Comparison of ENCODE assay signal across 13 cellular contexts in the genomic region with DNA sequence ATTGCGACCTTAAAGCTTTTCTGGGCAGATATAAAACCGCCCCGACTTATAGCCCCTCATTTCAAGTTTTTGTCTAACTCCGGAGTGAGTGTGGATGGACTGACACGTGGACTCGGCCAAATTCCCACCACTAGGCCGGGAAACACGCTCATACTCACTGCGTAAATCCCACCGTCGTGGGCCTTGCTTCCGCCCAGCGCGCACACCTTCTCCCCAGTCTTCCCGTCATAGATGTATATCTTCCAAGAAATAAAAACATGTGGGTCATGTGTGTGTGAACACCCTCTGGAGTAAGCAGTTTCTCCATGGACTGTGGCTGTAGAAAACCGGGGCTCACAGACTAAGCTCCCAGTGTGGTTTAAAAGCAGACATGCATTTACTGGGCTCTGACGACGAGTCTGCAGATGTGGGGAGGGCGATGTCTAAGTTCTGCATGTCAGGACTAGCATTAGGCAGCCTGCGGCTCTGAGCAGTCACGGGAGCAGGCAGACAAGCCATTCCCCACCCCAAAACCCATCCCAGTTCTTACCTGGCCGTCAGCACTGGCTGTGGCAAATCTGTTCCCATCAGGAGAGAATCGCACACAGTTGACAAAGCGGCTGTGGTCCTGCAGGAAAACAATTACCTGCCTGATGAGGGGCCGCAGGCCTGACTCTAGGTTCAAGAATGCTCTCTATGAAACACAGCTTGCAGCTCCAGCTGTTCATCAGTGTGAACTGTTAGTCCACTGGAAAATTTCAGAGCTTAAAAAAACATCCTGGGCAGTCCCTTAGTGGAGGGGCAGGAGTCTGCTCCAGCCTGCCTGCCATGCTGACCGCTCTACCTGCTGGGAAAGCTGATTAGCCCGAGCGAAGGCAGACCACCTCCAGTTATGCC. TPM values are rescaled to one million over a fixed set of nuclear protein-coding genes. Genes with fewer than 3 reads are reported as not detected.
DNase-seq lines count a peak whose midpoint lies in the region; ATAC-seq, FAIRE-seq and TF ChIP-seq lines count a peak whose summit lies in the region.
"Had no signal": no experiment of that assay in that cellular context is flagged by ENCODE, and none has a peak within 500 bp of the region (broad histone marks: within the 10 kb centered on the region; RNA-seq: fewer than 3 reads in every experiment).

No MANE protein-coding gene starts in this region.

- BruUV-seq in endothelial cell of umbilical vein (replicated peaks; lab: Mats Ljungman, UMichigan), result TSS peak; percentile 13

- H3K9ac ChIP-seq in BLaER1 (no peak overlapping the region), endothelial cell of umbilical vein (replicated peaks; ENCODE audit: extremely low read depth, insufficient read depth, low read length) (no peak overlapping the region)

- dilution Hi-C loops in endothelial cell of umbilical vein (cut with MboI; ENCODE audit: extremely low pct_ligation_motif_present, low sequenced_read_pairs), result no loop called here

- no peak for ATAC-seq in GM18520 (IDR thresholded peaks at IDR 0.05; ENCODE audit: unreplicated experiment)
- ATAC-seq in GM19023 (IDR thresholded peaks at IDR 0.05; ENCODE audit: unreplicated experiment), result no peak

- DNase-seq in endothelial cell of umbilical vein (ENCODE audit: low read depth, low spot score), result no peak
- DNase-seq in osteoblast (ENCODE audit: insufficient read length, low spot score, missing footprints), result peak; percentile 50
- DNase-seq in suprapubic skin (ENCODE audit: low spot score in 2 of 2), result no peak
- no peak for DNase-seq in islet precursor cell
- DNase-seq: GDM1, NCI-H1436 treated with DMSO at 0.1 percent for 48 hours, NCI-H446 treated with DMSO at 0.1 percent for 48 hours, occipital lobe had no signal

- H3K27ac ChIP-seq in BLaER1 (peak overlapping the region; percentile 8; the same call in 1 of the 2 replicates), HEK293 (ENCODE audit: extremely low read depth, low read depth, low read length) (no peak overlapping the region), endothelial cell of umbilical vein (ENCODE audit: insufficient read depth, low read depth, low read length) (peak overlapping the region; percentile 43), osteoblast (ENCODE audit: low read depth, low read length) (no peak overlapping the region), suprapubic skin (no peak overlapping the region)

- 0 out of 2 replicates have a peak overlapping the region, but pooled peaks have one; percentile 97 for H3K4me2 ChIP-seq in BLaER1
- no peak overlapping the region for H3K4me2 ChIP-seq in endothelial cell of umbilical vein (ENCODE audit: insufficient read depth, low read length)
- H3K4me2 ChIP-seq in osteoblast (ENCODE audit: insufficient read depth, low read length), result no peak overlapping the region

- no peak for TF ChIP-seq EP300 in suprapubic skin (IDR thresholded peaks at IDR 0.05)

- CTCF ChIA-PET in HEK293 (lab: Yijun Ruan, JAX) (interaction anchor here (0.5 to 0.6 kb wide), 2 partner anchors 322 to 663 kb away, joined by 3 to 6 read pairs; no protein-coding TSS in a partner anchor), endothelial cell of umbilical vein (lab: Charles Lee) (interaction anchor here (0.9 to 3.2 kb wide), 11 partner anchors 9 to 69 kb away, joined by 3 to 40 read pairs (median 4); a partner anchor contains a TSS)

- TF ChIP-seq POLR2A in endothelial cell of umbilical vein (IDR thresholded peaks at IDR 0.05; ENCODE audit: low read depth, low read length) (no peak), suprapubic skin (IDR thresholded peaks at IDR 0.05) (no peak)

- POLR2A ChIA-PET in HEK293 (lab: Yijun Ruan, JAX), result interaction anchor here (0.5 kb wide), 1 partner anchor 15 kb away, joined by 3 read pairs; no protein-coding TSS in a partner anchor
- POLR2A ChIA-PET in endothelial cell of umbilical vein (lab: Charles Lee), result interaction anchor here (0.8 to 2.0 kb wide), 2 partner anchors 18 to 29 kb away, joined by 3 to 10 read pairs; a partner anchor contains a TSS

- no peaks in the 10 kb centered on the region for H3K27me3 ChIP-seq in BLaER1
- no peaks in the 10 kb centered on the region for H3K27me3 ChIP-seq in endothelial cell of umbilical vein (ENCODE audit: control insufficient read depth in 2 of 2, insufficient read depth in 2 of 2, low read length in 2 of 2)
- H3K27me3 ChIP-seq in osteoblast (ENCODE audit: insufficient read depth, low read length), result no peaks in the 10 kb centered on the region
- no peaks in the 10 kb centered on the region for H3K27me3 ChIP-seq in suprapubic skin

- H3K36me3 ChIP-seq in BLaER1 (peaks cover 92% of the 10 kb centered on the region), HEK293 (ENCODE audit: control insufficient read depth in 2 of 2, insufficient read depth in 1 of 2, low read length in 2 of 2) (peaks cover 0 to 99% of the 10 kb centered on the region in 2 experiments; a peak in 1 of 3 replicates), endothelial cell of umbilical vein (ENCODE audit: control insufficient read depth in 2 of 2, extremely low read depth in 1 of 2, insufficient read depth in 2 of 2, low read length in 2 of 2) (peaks cover 30 to 82% of the 10 kb centered on the region in 2 experiments), osteoblast (ENCODE audit: insufficient read depth, low read length) (peaks cover 96% of the 10 kb centered on the region), suprapubic skin (peaks cover 86% of the 10 kb centered on the region)

- peaks cover 86% of the 10 kb centered on the region for H4K20me1 ChIP-seq in BLaER1
- H4K20me1 ChIP-seq in endothelial cell of umbilical vein (replicated peaks; ENCODE audit: control insufficient read depth, extremely low read depth, insufficient read depth, low read length), result no peaks in the 10 kb centered on the region
- H4K20me1 ChIP-seq in osteoblast (ENCODE audit: insufficient read depth, low read length), result peaks cover 79% of the 10 kb centered on the region

- FAIRE-seq in endothelial cell of umbilical vein (lab: Jason Lieb, UNC), result no peak
- FAIRE-seq: D721Med had no signal

- H3K79me2 ChIP-seq in endothelial cell of umbilical vein (ENCODE audit: control insufficient read depth, insufficient read depth, low read length) (peaks cover 94% of the 10 kb centered on the region), osteoblast (ENCODE audit: insufficient read depth, low read length) (peaks cover 100% of the 10 kb centered on the region)

- no peaks in the 10 kb centered on the region for H3K9me1 ChIP-seq in endothelial cell of umbilical vein (replicated peaks; ENCODE audit: control insufficient read depth, extremely low read depth, insufficient read depth, low read length)

- 68% methylated on average over 23 of the region's 28 CpGs for WGBS in suprapubic skin

- no peak for TF ChIP-seq CTCF in HEK293 (tag by site-specific recombination; IDR thresholded peaks at IDR 0.05)
- no peak for TF ChIP-seq CTCF in endothelial cell of umbilical vein (IDR thresholded peaks at IDR 0.05; ENCODE audit: extremely low read depth in 1 of 2, insufficient read depth in 1 of 2, low read depth in 1 of 2, low read length in 2 of 2)
- TF ChIP-seq CTCF in osteoblast (IDR thresholded peaks at IDR 0.05; ENCODE audit: extremely low read depth, low read depth, low read length), result no peak
- no peak for TF ChIP-seq CTCF in suprapubic skin (IDR thresholded peaks at IDR 0.05)

- H3K4me3 ChIP-seq in BLaER1 (no peak overlapping the region), HEK293 (ENCODE audit: low read depth, low read length) (no peak overlapping the region), endothelial cell of umbilical vein (replicated peaks in 1 of 3; ENCODE audit: insufficient read depth in 1 of 3, low read depth in 1 of 3, low read length in 3 of 3) (no peak overlapping the region), osteoblast (ENCODE audit: insufficient read depth, low read length) (no peak overlapping the region), suprapubic skin (no peak overlapping the region)

- intact Hi-C loops in endothelial cell of umbilical vein (cut with micrococcal nuclease), result loop anchor here (1.0 kb wide), 2 partner anchors 27 to 35 kb away; no protein-coding TSS in a partner anchor

- no peak overlapping the region for H2AFZ ChIP-seq in endothelial cell of umbilical vein (ENCODE audit: low read depth, low read length)
- H2AFZ ChIP-seq in osteoblast (ENCODE audit: low read length), result no peak overlapping the region

- H3K4me1 ChIP-seq in BLaER1 (peaks cover 49% of the 10 kb centered on the region), HEK293 (ENCODE audit: control insufficient read depth, insufficient read depth, low read length) (no peaks in the 10 kb centered on the region), endothelial cell of umbilical vein (ENCODE audit: control insufficient read depth, extremely low read depth, insufficient read depth, low read length) (peaks cover 33% of the 10 kb centered on the region), osteoblast (ENCODE audit: insufficient read depth, low read length) (peaks cover 13% of the 10 kb centered on the region), suprapubic skin (peaks cover 44% of the 10 kb centered on the region)

- no peaks in the 10 kb centered on the region for H3K9me3 ChIP-seq in BLaER1
- H3K9me3 ChIP-seq in HEK293 (ENCODE audit: control insufficient read depth, insufficient read depth, low read depth, low read length), result no peaks in the 10 kb centered on the region
- H3K9me3 ChIP-seq in endothelial cell of umbilical vein (replicated peaks; ENCODE audit: control insufficient read depth, insufficient read depth, low read length), result no peaks in the 10 kb centered on the region
- H3K9me3 ChIP-seq in osteoblast (ENCODE audit: low read depth, low read length), result no peaks in the 10 kb centered on the region
- no peaks in the 10 kb centered on the region for H3K9me3 ChIP-seq in suprapubic skin

TF ChIP-seq in HEK293, 187 proteins besides CTCF, POLR2A, EP300 and RAD21:
- TF ChIP-seq ZNF660 (tag by site-specific recombination; IDR thresholded peaks at IDR 0.05) (no peak), ZIC2 (tag by site-specific recombination; IDR thresholded peaks at IDR 0.05) (peak; percentile 48; the same call in 1 of the 2 replicates)

TF ChIP-seq in endothelial cell of umbilical vein, 7 proteins besides CTCF, POLR2A, EP300 and RAD21 (continues in another document):
- TF ChIP-seq GATA2 (IDR thresholded peaks at IDR 0.05; ENCODE audit: insufficient read depth, insufficient read length, low read depth, low read length), result no peak
- no peak for TF ChIP-seq FOS (IDR thresholded peaks at IDR 0.05; ENCODE audit: borderline replicate concordance, insufficient read depth, low read length)
- no peak for TF ChIP-seq JUN (IDR thresholded peaks at IDR 0.05; ENCODE audit: borderline replicate concordance, insufficient read depth, insufficient read length, low read depth)

RNA-seq across cellular contexts. Expression of a gene that starts 28.2 kb away (rescaled TPM):
- total RNA-seq in endothelial cell of umbilical vein (547 and 590 TPM in 2 replicates), osteoblast (265 and 314 TPM in 2 replicates), suprapubic skin (100 to 1,000 TPM; 113 to 126 (median 117) TPM)
- polyA plus RNA-seq in endothelial cell of umbilical vein, result 660 and 666 TPM in 2 replicates
- polyA plus RNA-seq in endothelial cell of umbilical vein (2011; cell fraction: cytosol; rRNA removed), result 591 and 614 TPM in 2 replicates
- polyA plus RNA-seq in endothelial cell of umbilical vein (2011; cell fraction: nucleus; rRNA removed), result 508 and 517 TPM in 2 replicates
- 427 and 456 TPM in 2 replicates for polyA plus RNA-seq in endothelial cell of umbilical vein (2012)
- 633 and 649 TPM in 2 replicates for polyA minus RNA-seq in endothelial cell of umbilical vein
- polyA minus RNA-seq in endothelial cell of umbilical vein (2011; cell fraction: cytosol; rRNA and poly(A)+ RNA removed), result 55.7 TPM
- polyA minus RNA-seq in endothelial cell of umbilical vein (2011; cell fraction: nucleus; rRNA and poly(A)+ RNA removed), result 186 and 244 TPM in 2 replicates

Comparison
In these comparisons a context has a peak if more than half of its experiments do, and no peak if none do; other contexts are left out.
1. H3K27ac ChIP-seq: peak in BLaER1 (single experiment) and endothelial cell of umbilical vein (single experiment); none in HEK293 (single experiment), osteoblast (single experiment) and suprapubic skin (single experiment).